Comparison of ENCODE assay signal across 26 cellular contexts in genomic region chr5:111859031-111859430, GRCh38.
DNase-seq lines count a peak whose midpoint lies in the region; ATAC-seq and TF ChIP-seq lines count a peak whose summit lies in the region.
"Had no signal": no experiment of that assay in that cellular context is flagged by ENCODE, and none has a peak within 500 bp of the region (broad histone marks: within the 10 kb centered on the region; RNA-seq: fewer than 3 reads in every experiment).

No MANE protein-coding gene starts in this region.

- peak; percentile 73 to 94 for ATAC-seq in left cardiac atrium
- no peak for ATAC-seq in GM19452 (IDR thresholded peaks at IDR 0.05; ENCODE audit: unreplicated experiment)
- ATAC-seq in GM18873 (IDR thresholded peaks at IDR 0.05; ENCODE audit: low FRiP score, unreplicated experiment): no peak
- ATAC-seq: activated CD8-positive, alpha-beta T cell treated with anti-CD3 and anti-CD28 coated beads for 36 hours; activated T-cell treated with anti-CD3 and anti-CD28 coated beads, Interleukin-2, amount 50 U/mL, for 4 hours; GM12878; T-helper 17 cell; WTC11 had no signal

- DNase-seq in brain microvascular endothelial cell (peak; percentile 60), left cardiac atrium (no peak), posterior vena cava (ENCODE audit: low spot score) (no peak), adrenal gland (no peak)
- DNase-seq: activated CD8-positive, alpha-beta T cell treated with anti-CD3 and anti-CD28 coated beads for 36 hours; activated naive CD4-positive, alpha-beta T cell treated with anti-CD3 and anti-CD28 coated beads, Interleukin-2, amount 50 U/mL, for 16 hours; activated T-cell treated with anti-CD3 and anti-CD28 coated beads, Interleukin-2, amount 50 U/mL, for 4 hours; central memory CD4-positive, alpha-beta T cell; effector CD8-positive, alpha-beta T cell; esophagus squamous epithelium; GDM1; hypothalamus; NCI-H2029 treated with DMSO at 0.1 percent for 48 hours; NCI-H526 treated with DMSO at 0.1 percent for 48 hours; OCI-M1; small intestine; stimulated activated CD4-positive, alpha-beta T cell treated with anti-CD3 and anti-CD28 coated beads, Interleukin-4, amount 100 ng/mL, for 4 hours; T-helper 17 cell had no signal

- peak overlapping the region; percentile 6 for H3K4me2 ChIP-seq in skeletal muscle satellite cell (ENCODE audit: low read length)
- H3K4me2 ChIP-seq: KMS-11 had no signal

- in situ Hi-C loops in brain microvascular endothelial cell (cut with HindIII; ENCODE audit: low pct_ligation_motif_present, low sequenced_read_pairs): no loop called here

- H3K9me3 ChIP-seq in HEK293 (ENCODE audit: control insufficient read depth, insufficient read depth, low read depth, low read length): no peaks in the 10 kb centered on the region
- H3K9me3 ChIP-seq in skeletal muscle satellite cell (replicated peaks; ENCODE audit: low read length): no peaks in the 10 kb centered on the region
- H3K9me3 ChIP-seq in adrenal gland (replicated peaks in 1 of 3): no peaks in the 10 kb centered on the region
- H3K9me3 ChIP-seq: esophagus squamous epithelium, suprapubic skin had no signal

- no peak overlapping the region for H3K27ac ChIP-seq in HEK293 (ENCODE audit: extremely low read depth, low read depth, low read length)
- H3K27ac ChIP-seq in brain microvascular endothelial cell: peak overlapping the region; percentile 46
- no peak overlapping the region for H3K27ac ChIP-seq in adrenal gland
- H3K27ac ChIP-seq: esophagus squamous epithelium, KMS-11, suprapubic skin had no signal

- H3K36me3 ChIP-seq in HEK293 (ENCODE audit: control insufficient read depth in 2 of 2, insufficient read depth in 1 of 2, low read length in 2 of 2): no peaks in the 10 kb centered on the region
- H3K36me3 ChIP-seq in brain microvascular endothelial cell (replicated peaks): no peaks in the 10 kb centered on the region
- H3K36me3 ChIP-seq in skeletal muscle satellite cell (ENCODE audit: insufficient read depth, low read length): no peaks in the 10 kb centered on the region
- H3K36me3 ChIP-seq in adrenal gland (replicated peaks in 1 of 2): no peaks in the 10 kb centered on the region
- H3K36me3 ChIP-seq: esophagus squamous epithelium, suprapubic skin had no signal

- CTCF ChIA-PET in HEK293 (lab: Yijun Ruan, JAX): no interaction called here

- H3K9ac ChIP-seq in skeletal muscle satellite cell (ENCODE audit: low read depth, low read length): no peak overlapping the region
- H3K9ac ChIP-seq: KMS-11 had no signal

- intact Hi-C loops in left cardiac atrium (cut with DNase I): no loop called here
- intact Hi-C loops in posterior vena cava (cut with DNase I): no loop called here
- intact Hi-C loops in adrenal gland (cut with DNase I): no loop called here

- H3K4me3 ChIP-seq in HEK293 (ENCODE audit: low read depth, low read length): no peak overlapping the region
- no peak overlapping the region for H3K4me3 ChIP-seq in brain microvascular endothelial cell (ENCODE audit: low read depth, low read length)
- no peak overlapping the region for H3K4me3 ChIP-seq in skeletal muscle satellite cell (ENCODE audit: low read length)
- no peak overlapping the region for H3K4me3 ChIP-seq in adrenal gland
- H3K4me3 ChIP-seq: esophagus squamous epithelium, GM12878, suprapubic skin had no signal

- no peak for TF ChIP-seq POLR2A in adrenal gland (IDR thresholded peaks at IDR 0.05)

- TF ChIP-seq CTCF in HEK293 (tag by site-specific recombination; IDR thresholded peaks at IDR 0.05) (no peak), brain microvascular endothelial cell (IDR thresholded peaks at IDR 0.05; ENCODE audit: low read depth, low read length, missing control alignments) (no peak), adrenal gland (IDR thresholded peaks at IDR 0.05) (no peak)

- H3K4me1 ChIP-seq in HEK293 (ENCODE audit: control insufficient read depth, insufficient read depth, low read length) (peaks cover 15% of the 10 kb centered on the region), skeletal muscle satellite cell (ENCODE audit: control insufficient read depth, insufficient read depth, low read length) (peaks cover 18% of the 10 kb centered on the region), adrenal gland (replicated peaks in 1 of 2) (no peaks in the 10 kb centered on the region)
- H3K4me1 ChIP-seq: esophagus squamous epithelium had no signal

- POLR2A ChIA-PET in HEK293 (lab: Yijun Ruan, JAX): no interaction called here

- no peaks in the 10 kb centered on the region for H3K27me3 ChIP-seq in brain microvascular endothelial cell (replicated peaks)
- H3K27me3 ChIP-seq in skeletal muscle satellite cell (ENCODE audit: control insufficient read depth, insufficient read depth, low read length): no peaks in the 10 kb centered on the region
- no peaks in the 10 kb centered on the region for H3K27me3 ChIP-seq in adrenal gland
- H3K27me3 ChIP-seq: esophagus squamous epithelium had no signal

TF ChIP-seq in HEK293, 187 proteins besides CTCF, POLR2A, EP300 and RAD21:
- TF ChIP-seq OSR2 (tag by site-specific recombination; IDR thresholded peaks at IDR 0.05) (peak; percentile 14; the same call in 1 of the 2 replicates), ZNF155 (tag by site-specific recombination; IDR thresholded peaks at IDR 0.05) (no peak)

Comparison
In these comparisons a context has a peak if more than half of its experiments do, and no peak if none do; other contexts are left out.
1. ATAC-seq: peak in left cardiac atrium (2 of 2); none in GM19452 (single experiment) and GM18873 (single experiment).